ENCODE assay signal across 10 cellular contexts in genomic region chr1:151314137-151314875, GRCh38. TPM values are rescaled to one million over a fixed set of nuclear protein-coding genes. Genes with fewer than 3 reads are reported as not detected.
DNase-seq lines count a peak whose midpoint lies in the region; ATAC-seq and TF ChIP-seq lines count a peak whose summit lies in the region.
"Had no signal": no experiment of that assay in that cellular context is flagged by ENCODE, and none has a peak within 500 bp of the region (broad histone marks: within the 10 kb centered on the region; RNA-seq: fewer than 3 reads in every experiment).

No MANE protein-coding gene starts in this region.

- peak; percentile 63 to 79 (median 71) for ATAC-seq in heart right ventricle
- ATAC-seq in GM21423 (IDR thresholded peaks at IDR 0.05; ENCODE audit: unreplicated experiment) = no peak
- ATAC-seq in HG02588 (IDR thresholded peaks at IDR 0.05; ENCODE audit: unreplicated experiment) = no peak

- H3K4me1 ChIP-seq in heart right ventricle = peaks cover 38 to 72% (median 64%) of the 10 kb centered on the region in 9 donors

- H3K9me3 ChIP-seq in heart right ventricle = no peaks in the 10 kb centered on the region

- H3K27me3 ChIP-seq in heart right ventricle = no peaks in the 10 kb centered on the region

- peak overlapping the region in 9 of 10 donors; percentile 27 to 91 (median 68) for H3K27ac ChIP-seq in heart right ventricle

- H3K4me3 ChIP-seq in heart right ventricle = no peak overlapping the region

- 43 to 51% methylated on average over 3 of the region's 3 CpGs for WGBS in heart right ventricle, 2 donors

- DNase-seq in Daoy (ENCODE audit: low read depth) (peak; percentile 64), amniotic stem cell (lab: John Stamatoyannopoulos, UW) (peak; percentile 42), heart right ventricle (peak; percentile 77 to 78), renal cortical epithelial cell (ENCODE audit: low read depth) (peak; percentile 72), AML-193 (lab: John Stamatoyannopoulos, UW) (no peak), NCI-H2107 treated with DMSO at 0.1 percent for 48 hours (lab: John Stamatoyannopoulos, UW; ENCODE audit: unreplicated experiment) (no peak)
- DNase-seq: Karpas-422 had no signal

- TF ChIP-seq CTCF in heart right ventricle (IDR thresholded peaks at IDR 0.05) = no peak

- H3K36me3 ChIP-seq in heart right ventricle = peaks cover 0 to 98% (median 19%) of the 10 kb centered on the region in 9 donors

- intact Hi-C loops in heart right ventricle (cut with DNase I) = loop anchor here in 1 of 10 donors (5.0 kb wide), 1 partner anchor 83 kb away; the partner anchor contains the start of gene PSMB4

RNA-seq across cellular contexts. Expression of gene PI4KB, which starts 12.9 kb away (rescaled TPM):
- total RNA-seq in Daoy (2014; rRNA removed; shearing (Covaris generic)) = 23.0 and 39.6 TPM in 2 replicates
- total RNA-seq in heart right ventricle (10 to 100 TPM; 37.1 to 52.1 (median 42.5) TPM), renal cortical epithelial cell (43.4 and 57.0 TPM in 2 replicates)
- polyA plus RNA-seq in heart right ventricle = 10 to 100 TPM; 17.6 to 29.0 TPM

RNA-seq across cellular contexts. Expression of gene ZNF687, which starts 32.2 kb away (rescaled TPM):
- total RNA-seq in Daoy (2014; rRNA removed; shearing (Covaris generic)) = 11.4 and 11.9 TPM in 2 replicates
- total RNA-seq in heart right ventricle (10 to 100 TPM; 10.4 to 15.1 (median 13.1) TPM), renal cortical epithelial cell (10.1 and 32.3 TPM in 2 replicates)
- 1 to 10 TPM; 5.9 to 8.0 TPM for polyA plus RNA-seq in heart right ventricle

RNA-seq across cellular contexts. Expression of gene RFX5, which starts 32.7 kb away (rescaled TPM):
- total RNA-seq in Daoy (2014; rRNA removed; shearing (Covaris generic)) = 39.3 and 48.0 TPM in 2 replicates
- total RNA-seq in heart right ventricle = 10 to 100 TPM; 12.6 to 38.4 (median 24.0) TPM
- 1 to 10 TPM; 6.5 to 8.9 TPM for polyA plus RNA-seq in heart right ventricle
- total RNA-seq in renal cortical epithelial cell = 92.2 and 111 TPM in 2 replicates

RNA-seq across cellular contexts. Expression of gene SELENBP1, which starts 58.2 kb away (rescaled TPM):
- 0.65 and 1.8 TPM in 2 replicates for total RNA-seq in Daoy (2014; rRNA removed; shearing (Covaris generic))
- total RNA-seq in heart right ventricle = 100 to 1,000 TPM in 1 of 10 donors, 10 to 100 TPM in 9; 32.3 to 112 (median 59.7) TPM
- 10 to 100 TPM; 20.7 to 54.1 TPM for polyA plus RNA-seq in heart right ventricle
- total RNA-seq in renal cortical epithelial cell = 5.0 and 26.8 TPM in 2 replicates
- polyA plus RNA-seq: neural cell had no signal

RNA-seq across cellular contexts. Expression of gene PSMD4, which starts 59.8 kb away (rescaled TPM):
- 412 and 482 TPM in 2 replicates for total RNA-seq in Daoy (2014; rRNA removed; shearing (Covaris generic))
- total RNA-seq in heart right ventricle (100 to 1,000 TPM; 119 to 157 (median 147) TPM), renal cortical epithelial cell (181 and 257 TPM in 2 replicates)
- 100 to 1,000 TPM; 222 to 300 TPM for polyA plus RNA-seq in heart right ventricle

Comparison
In these comparisons a context has a peak if more than half of its experiments do, and no peak if none do; other contexts are left out.
1. DNase-seq: peak in Daoy (single experiment), amniotic stem cell (single experiment), heart right ventricle (2 of 2) and renal cortical epithelial cell (single experiment); none in AML-193 (0 of 2) and NCI-H2107 treated with DMSO at 0.1 percent for 48 hours (single experiment).
2. ATAC-seq: peak in heart right ventricle (8 of 8); none in GM21423 (single experiment) and HG02588 (single experiment).